Comparison of ENCODE assay signal across 8 cellular contexts in genomic region chr21:16695074-16695473, GRCh38.
"Had no signal": no experiment of that assay in that cellular context is flagged by ENCODE, and none has a peak within 500 bp of the region (broad histone marks: within the 10 kb centered on the region; RNA-seq: fewer than 3 reads in every experiment).

No MANE protein-coding gene starts in this region.

- ATAC-seq: GM12878 had no signal

- FAIRE-seq: G401.6, GM12878, GM12891, GM12892, GM18507, GM19239 had no signal

- H3K4me3 ChIP-seq: GM12878 had no signal

- DNase-seq: GDM1, GF-D8 had no signal
